ENCODE assay signal across 1 cellular context in genomic region chr3:45105855-45106655, GRCh38.
TF ChIP-seq lines count a peak whose summit lies in the region.

No MANE protein-coding gene starts in this region.

TF ChIP-seq in K562, 482 proteins besides CTCF, POLR2A, EP300 and RAD21 (continued from another document and continues in another):
- TF ChIP-seq, protein P1, sequence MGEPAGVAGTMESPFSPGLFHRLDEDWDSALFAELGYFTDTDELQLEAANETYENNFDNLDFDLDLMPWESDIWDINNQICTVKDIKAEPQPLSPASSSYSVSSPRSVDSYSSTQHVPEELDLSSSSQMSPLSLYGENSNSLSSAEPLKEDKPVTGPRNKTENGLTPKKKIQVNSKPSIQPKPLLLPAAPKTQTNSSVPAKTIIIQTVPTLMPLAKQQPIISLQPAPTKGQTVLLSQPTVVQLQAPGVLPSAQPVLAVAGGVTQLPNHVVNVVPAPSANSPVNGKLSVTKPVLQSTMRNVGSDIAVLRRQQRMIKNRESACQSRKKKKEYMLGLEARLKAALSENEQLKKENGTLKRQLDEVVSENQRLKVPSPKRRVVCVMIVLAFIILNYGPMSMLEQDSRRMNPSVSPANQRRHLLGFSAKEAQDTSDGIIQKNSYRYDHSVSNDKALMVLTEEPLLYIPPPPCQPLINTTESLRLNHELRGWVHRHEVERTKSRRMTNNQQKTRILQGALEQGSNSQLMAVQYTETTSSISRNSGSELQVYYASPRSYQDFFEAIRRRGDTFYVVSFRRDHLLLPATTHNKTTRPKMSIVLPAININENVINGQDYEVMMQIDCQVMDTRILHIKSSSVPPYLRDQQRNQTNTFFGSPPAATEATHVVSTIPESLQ (CRISPR knock-in tag; IDR thresholded peaks at IDR 0.05), result no peak
- TF ChIP-seq POLR2H (tag; IDR thresholded peaks at IDR 0.05; ENCODE audit: low read depth) (peak; percentile 56; the same call in 1 of the 2 replicates), ELF4 (CRISPR knock-in tag; IDR thresholded peaks at IDR 0.05) (peak; percentile 61; the same call in 1 of the 2 replicates), ZNF140 (CRISPR knock-in tag; IDR thresholded peaks at IDR 0.05) (peak; percentile 69; the same call in 1 of the 2 replicates), HSF4 (CRISPR knock-in tag; IDR thresholded peaks at IDR 0.05; ENCODE audit: borderline replicate concordance) (peak; percentile 52; the same call in 1 of the 2 replicates), ZNF384 (IDR thresholded peaks at IDR 0.05; ENCODE audit: low read depth, low read length) (no peak), ZNF354B (CRISPR knock-in tag; IDR thresholded peaks at IDR 0.05) (peak; percentile 32; the same call in 1 of the 2 replicates), BCL6 (CRISPR knock-in tag; IDR thresholded peaks at IDR 0.05) (peak; percentile 87), NR2F6 (CRISPR knock-in tag; IDR thresholded peaks at IDR 0.05) (0 out of 2 replicates have a peak, but pooled peaks have one; percentile 42), ZNF766 (CRISPR knock-in tag; conservative IDR thresholded peaks at IDR 0.05) (peak; percentile 93), ETV1 (tag; conservative IDR thresholded peaks at IDR 0.05; ENCODE audit: low read depth) (peak; percentile 94), JUND (IDR thresholded peaks at IDR 0.05; ENCODE audit: borderline replicate concordance, low read depth, low read length) (peak; percentile 55; the same call in 1 of the 2 replicates), JUND (tag; IDR thresholded peaks at IDR 0.05; ENCODE audit: borderline replicate concordance, low read depth, low read length) (no peak; the same call in 2 of the 3 replicates), BACH1 (tag; IDR thresholded peaks at IDR 0.05) (peak; percentile 88; the same call in 1 of the 2 replicates), CXXC5 (CRISPR knock-in tag; IDR thresholded peaks at IDR 0.05) (peak; percentile 68), ZNF212 (CRISPR knock-in tag; IDR thresholded peaks at IDR 0.05) (peak; percentile 60; the same call in 1 of the 2 replicates), ZSCAN29 (IDR thresholded peaks at IDR 0.05) (no peak), ATF4 (CRISPR knock-in tag; IDR thresholded peaks at IDR 0.05) (peak; percentile 60; the same call in 1 of the 2 replicates), NRF1 (conservative IDR thresholded peaks at IDR 0.05 in 1 of 2, IDR thresholded peaks at IDR 0.05 in 1 of 2) (0 out of 4 replicates have a peak, but pooled peaks of 1 of the 2 experiments have one; percentile 12), ZNF584 (CRISPR knock-in tag; IDR thresholded peaks at IDR 0.05; ENCODE audit: low read depth) (peak; percentile 99), IRF2 (CRISPR knock-in tag; IDR thresholded peaks at IDR 0.05) (no peak), ZNF561 (CRISPR knock-in tag; conservative IDR thresholded peaks at IDR 0.05) (peak; percentile 85), CREB3L1 (IDR thresholded peaks at IDR 0.05; ENCODE audit: borderline replicate concordance, low read depth) (no peak), ZNF316 (IDR thresholded peaks at IDR 0.05) (peak; percentile 73), ZNF41 (CRISPR knock-in tag; conservative IDR thresholded peaks at IDR 0.05) (peak; percentile 90), PPARD (CRISPR knock-in tag; IDR thresholded peaks at IDR 0.05) (0 out of 2 replicates have a peak, but pooled peaks have one; percentile 54), CREB5 (CRISPR knock-in tag; IDR thresholded peaks at IDR 0.05) (peak; percentile 60; the same call in 1 of the 2 replicates), HDAC8 (tag; IDR thresholded peaks at IDR 0.05) (peak; percentile 97), ZKSCAN3 (CRISPR knock-in tag; IDR thresholded peaks at IDR 0.05) (0 out of 2 replicates have a peak, but pooled peaks have one; percentile 50), MTF1 (CRISPR knock-in tag; IDR thresholded peaks at IDR 0.05; ENCODE audit: borderline replicate concordance) (0 out of 2 replicates have a peak, but pooled peaks have one; percentile 6)
- TF ChIP-seq, protein P2, sequence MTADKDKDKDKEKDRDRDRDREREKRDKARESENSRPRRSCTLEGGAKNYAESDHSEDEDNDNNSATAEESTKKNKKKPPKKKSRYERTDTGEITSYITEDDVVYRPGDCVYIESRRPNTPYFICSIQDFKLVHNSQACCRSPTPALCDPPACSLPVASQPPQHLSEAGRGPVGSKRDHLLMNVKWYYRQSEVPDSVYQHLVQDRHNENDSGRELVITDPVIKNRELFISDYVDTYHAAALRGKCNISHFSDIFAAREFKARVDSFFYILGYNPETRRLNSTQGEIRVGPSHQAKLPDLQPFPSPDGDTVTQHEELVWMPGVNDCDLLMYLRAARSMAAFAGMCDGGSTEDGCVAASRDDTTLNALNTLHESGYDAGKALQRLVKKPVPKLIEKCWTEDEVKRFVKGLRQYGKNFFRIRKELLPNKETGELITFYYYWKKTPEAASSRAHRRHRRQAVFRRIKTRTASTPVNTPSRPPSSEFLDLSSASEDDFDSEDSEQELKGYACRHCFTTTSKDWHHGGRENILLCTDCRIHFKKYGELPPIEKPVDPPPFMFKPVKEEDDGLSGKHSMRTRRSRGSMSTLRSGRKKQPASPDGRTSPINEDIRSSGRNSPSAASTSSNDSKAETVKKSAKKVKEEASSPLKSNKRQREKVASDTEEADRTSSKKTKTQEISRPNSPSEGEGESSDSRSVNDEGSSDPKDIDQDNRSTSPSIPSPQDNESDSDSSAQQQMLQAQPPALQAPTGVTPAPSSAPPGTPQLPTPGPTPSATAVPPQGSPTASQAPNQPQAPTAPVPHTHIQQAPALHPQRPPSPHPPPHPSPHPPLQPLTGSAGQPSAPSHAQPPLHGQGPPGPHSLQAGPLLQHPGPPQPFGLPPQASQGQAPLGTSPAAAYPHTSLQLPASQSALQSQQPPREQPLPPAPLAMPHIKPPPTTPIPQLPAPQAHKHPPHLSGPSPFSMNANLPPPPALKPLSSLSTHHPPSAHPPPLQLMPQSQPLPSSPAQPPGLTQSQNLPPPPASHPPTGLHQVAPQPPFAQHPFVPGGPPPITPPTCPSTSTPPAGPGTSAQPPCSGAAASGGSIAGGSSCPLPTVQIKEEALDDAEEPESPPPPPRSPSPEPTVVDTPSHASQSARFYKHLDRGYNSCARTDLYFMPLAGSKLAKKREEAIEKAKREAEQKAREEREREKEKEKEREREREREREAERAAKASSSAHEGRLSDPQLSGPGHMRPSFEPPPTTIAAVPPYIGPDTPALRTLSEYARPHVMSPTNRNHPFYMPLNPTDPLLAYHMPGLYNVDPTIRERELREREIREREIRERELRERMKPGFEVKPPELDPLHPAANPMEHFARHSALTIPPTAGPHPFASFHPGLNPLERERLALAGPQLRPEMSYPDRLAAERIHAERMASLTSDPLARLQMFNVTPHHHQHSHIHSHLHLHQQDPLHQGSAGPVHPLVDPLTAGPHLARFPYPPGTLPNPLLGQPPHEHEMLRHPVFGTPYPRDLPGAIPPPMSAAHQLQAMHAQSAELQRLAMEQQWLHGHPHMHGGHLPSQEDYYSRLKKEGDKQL (CRISPR knock-in tag; IDR thresholded peaks at IDR 0.05; ENCODE audit: borderline replicate concordance), result no peak
- TF ChIP-seq, protein P3, sequence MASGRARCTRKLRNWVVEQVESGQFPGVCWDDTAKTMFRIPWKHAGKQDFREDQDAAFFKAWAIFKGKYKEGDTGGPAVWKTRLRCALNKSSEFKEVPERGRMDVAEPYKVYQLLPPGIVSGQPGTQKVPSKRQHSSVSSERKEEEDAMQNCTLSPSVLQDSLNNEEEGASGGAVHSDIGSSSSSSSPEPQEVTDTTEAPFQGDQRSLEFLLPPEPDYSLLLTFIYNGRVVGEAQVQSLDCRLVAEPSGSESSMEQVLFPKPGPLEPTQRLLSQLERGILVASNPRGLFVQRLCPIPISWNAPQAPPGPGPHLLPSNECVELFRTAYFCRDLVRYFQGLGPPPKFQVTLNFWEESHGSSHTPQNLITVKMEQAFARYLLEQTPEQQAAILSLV (tag; IDR thresholded peaks at IDR 0.05), result peak; percentile 82
- TF ChIP-seq, protein P4, sequence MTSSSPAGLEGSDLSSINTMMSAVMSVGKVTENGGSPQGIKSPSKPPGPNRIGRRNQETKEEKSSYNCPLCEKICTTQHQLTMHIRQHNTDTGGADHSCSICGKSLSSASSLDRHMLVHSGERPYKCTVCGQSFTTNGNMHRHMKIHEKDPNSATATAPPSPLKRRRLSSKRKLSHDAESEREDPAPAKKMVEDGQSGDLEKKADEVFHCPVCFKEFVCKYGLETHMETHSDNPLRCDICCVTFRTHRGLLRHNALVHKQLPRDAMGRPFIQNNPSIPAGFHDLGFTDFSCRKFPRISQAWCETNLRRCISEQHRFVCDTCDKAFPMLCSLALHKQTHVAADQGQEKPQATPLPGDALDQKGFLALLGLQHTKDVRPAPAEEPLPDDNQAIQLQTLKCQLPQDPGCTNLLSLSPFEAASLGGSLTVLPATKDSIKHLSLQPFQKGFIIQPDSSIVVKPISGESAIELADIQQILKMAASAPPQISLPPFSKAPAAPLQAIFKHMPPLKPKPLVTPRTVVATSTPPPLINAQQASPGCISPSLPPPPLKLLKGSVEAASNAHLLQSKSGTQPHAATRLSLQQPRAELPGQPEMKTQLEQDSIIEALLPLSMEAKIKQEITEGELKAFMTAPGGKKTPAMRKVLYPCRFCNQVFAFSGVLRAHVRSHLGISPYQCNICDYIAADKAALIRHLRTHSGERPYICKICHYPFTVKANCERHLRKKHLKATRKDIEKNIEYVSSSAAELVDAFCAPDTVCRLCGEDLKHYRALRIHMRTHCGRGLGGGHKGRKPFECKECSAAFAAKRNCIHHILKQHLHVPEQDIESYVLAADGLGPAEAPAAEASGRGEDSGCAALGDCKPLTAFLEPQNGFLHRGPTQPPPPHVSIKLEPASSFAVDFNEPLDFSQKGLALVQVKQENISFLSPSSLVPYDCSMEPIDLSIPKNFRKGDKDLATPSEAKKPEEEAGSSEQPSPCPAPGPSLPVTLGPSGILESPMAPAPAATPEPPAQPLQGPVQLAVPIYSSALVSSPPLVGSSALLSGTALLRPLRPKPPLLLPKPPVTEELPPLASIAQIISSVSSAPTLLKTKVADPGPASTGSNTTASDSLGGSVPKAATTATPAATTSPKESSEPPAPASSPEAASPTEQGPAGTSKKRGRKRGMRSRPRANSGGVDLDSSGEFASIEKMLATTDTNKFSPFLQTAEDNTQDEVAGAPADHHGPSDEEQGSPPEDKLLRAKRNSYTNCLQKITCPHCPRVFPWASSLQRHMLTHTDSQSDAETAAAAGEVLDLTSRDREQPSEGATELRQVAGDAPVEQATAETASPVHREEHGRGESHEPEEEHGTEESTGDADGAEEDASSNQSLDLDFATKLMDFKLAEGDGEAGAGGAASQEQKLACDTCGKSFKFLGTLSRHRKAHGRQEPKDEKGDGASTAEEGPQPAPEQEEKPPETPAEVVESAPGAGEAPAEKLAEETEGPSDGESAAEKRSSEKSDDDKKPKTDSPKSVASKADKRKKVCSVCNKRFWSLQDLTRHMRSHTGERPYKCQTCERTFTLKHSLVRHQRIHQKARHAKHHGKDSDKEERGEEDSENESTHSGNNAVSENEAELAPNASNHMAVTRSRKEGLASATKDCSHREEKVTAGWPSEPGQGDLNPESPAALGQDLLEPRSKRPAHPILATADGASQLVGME (CRISPR knock-in tag; IDR thresholded peaks at IDR 0.05), result peak; percentile 97
- TF ChIP-seq, protein P5, sequence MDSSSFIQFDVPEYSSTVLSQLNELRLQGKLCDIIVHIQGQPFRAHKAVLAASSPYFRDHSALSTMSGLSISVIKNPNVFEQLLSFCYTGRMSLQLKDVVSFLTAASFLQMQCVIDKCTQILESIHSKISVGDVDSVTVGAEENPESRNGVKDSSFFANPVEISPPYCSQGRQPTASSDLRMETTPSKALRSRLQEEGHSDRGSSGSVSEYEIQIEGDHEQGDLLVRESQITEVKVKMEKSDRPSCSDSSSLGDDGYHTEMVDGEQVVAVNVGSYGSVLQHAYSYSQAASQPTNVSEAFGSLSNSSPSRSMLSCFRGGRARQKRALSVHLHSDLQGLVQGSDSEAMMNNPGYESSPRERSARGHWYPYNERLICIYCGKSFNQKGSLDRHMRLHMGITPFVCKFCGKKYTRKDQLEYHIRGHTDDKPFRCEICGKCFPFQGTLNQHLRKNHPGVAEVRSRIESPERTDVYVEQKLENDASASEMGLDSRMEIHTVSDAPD (CRISPR knock-in tag; IDR thresholded peaks at IDR 0.05), result 0 out of 2 replicates have a peak, but pooled peaks have one; percentile 57
- TF ChIP-seq, protein P6, sequence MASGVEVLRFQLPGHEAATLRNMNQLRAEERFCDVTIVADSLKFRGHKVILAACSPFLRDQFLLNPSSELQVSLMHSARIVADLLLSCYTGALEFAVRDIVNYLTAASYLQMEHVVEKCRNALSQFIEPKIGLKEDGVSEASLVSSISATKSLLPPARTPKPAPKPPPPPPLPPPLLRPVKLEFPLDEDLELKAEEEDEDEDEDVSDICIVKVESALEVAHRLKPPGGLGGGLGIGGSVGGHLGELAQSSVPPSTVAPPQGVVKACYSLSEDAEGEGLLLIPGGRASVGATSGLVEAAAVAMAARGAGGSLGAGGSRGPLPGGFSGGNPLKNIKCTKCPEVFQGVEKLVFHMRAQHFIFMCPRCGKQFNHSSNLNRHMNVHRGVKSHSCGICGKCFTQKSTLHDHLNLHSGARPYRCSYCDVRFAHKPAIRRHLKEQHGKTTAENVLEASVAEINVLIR (CRISPR knock-in tag; IDR thresholded peaks at IDR 0.05), result peak; percentile 74
